10 cellular contexts compared by ENCODE assay signal in the genomic region with DNA sequence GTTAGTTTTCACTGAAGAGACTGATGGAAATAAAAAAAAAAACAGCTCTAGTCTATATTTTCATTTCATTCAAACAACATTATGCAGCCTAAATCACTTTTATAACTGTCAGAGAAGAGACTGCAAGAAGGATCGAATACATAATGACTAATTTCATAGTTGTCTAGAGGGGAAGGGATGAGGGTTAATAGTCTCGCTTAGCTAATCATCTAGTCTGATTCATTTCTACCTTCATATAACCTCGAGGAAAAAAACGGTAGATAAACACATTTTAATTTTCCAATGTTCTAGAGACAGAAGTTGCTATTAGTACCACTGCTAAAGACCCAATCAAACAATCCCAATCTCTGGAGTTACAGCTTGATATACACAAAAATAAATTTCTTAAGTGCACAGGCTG. TPM values are rescaled to one million over a fixed set of nuclear protein-coding genes. Genes with fewer than 3 reads are reported as not detected.
DNase-seq lines count a peak whose midpoint lies in the region; ATAC-seq, FAIRE-seq and TF ChIP-seq lines count a peak whose summit lies in the region.
"Had no signal": no experiment of that assay in that cellular context is flagged by ENCODE, and none has a peak within 500 bp of the region (broad histone marks: within the 10 kb centered on the region; RNA-seq: fewer than 3 reads in every experiment).

No MANE protein-coding gene starts in this region.

- intact Hi-C loops in natural killer cell (cut with micrococcal nuclease), result no loop called here
- intact Hi-C loops in uterus (cut with DNase I; ENCODE audit: low total_unique reads), result loop anchor here (10.0 kb wide), 1 partner anchor 139 kb away; no protein-coding TSS in a partner anchor

- FAIRE-seq in urothelium cell line (lab: Jason Lieb, UNC), result no peak

- H3K4me1 Mint-ChIP-seq in natural killer cell (peaks cover 44 to 49% of the 10 kb centered on the region in 2 donors), type B pancreatic cell (ENCODE audit: unreplicated experiment) (peaks cover 27% of the 10 kb centered on the region)
- H3K4me1 Mint-ChIP-seq in natural killer cell treated with Interleukin-12 subunit alpha and Interleukin-12 subunit beta and Interleukin-15 and Interleukin-18, amount 100 ng/mL, for 72 hours (ENCODE audit: low read depth in 2 of 2), result peaks cover 33 to 40% of the 10 kb centered on the region in 2 donors
- H3K4me1 Mint-ChIP-seq in activated CD4-positive, alpha-beta memory T cell treated with anti-CD3 and anti-CD28 coated beads, Interleukin-2, amount 10 ng/mL, durations not matched to agents 7 days and 5 days, result peaks cover 46% of the 10 kb centered on the region

- H3K9me3 Mint-ChIP-seq in natural killer cell, result no peaks in the 10 kb centered on the region
- H3K9me3 Mint-ChIP-seq in natural killer cell treated with Interleukin-12 subunit alpha and Interleukin-12 subunit beta and Interleukin-15 and Interleukin-18, amount 100 ng/mL, for 72 hours, result no peaks in the 10 kb centered on the region
- no peaks in the 10 kb centered on the region for H3K9me3 Mint-ChIP-seq in activated CD4-positive, alpha-beta memory T cell treated with anti-CD3 and anti-CD28 coated beads, Interleukin-2, amount 10 ng/mL, durations not matched to agents 7 days and 5 days
- no peaks in the 10 kb centered on the region for H3K9me3 Mint-ChIP-seq in type B pancreatic cell

- H3K79me2 ChIP-seq in hepatocyte, result peaks cover 89% of the 10 kb centered on the region

- H3K9me3 ChIP-seq in hepatocyte (ENCODE audit: low read depth) (no peaks in the 10 kb centered on the region), uterus (no peaks in the 10 kb centered on the region)

- TF ChIP-seq POLR2A in uterus (IDR thresholded peaks at IDR 0.05), result no peak

- no peak for TF ChIP-seq CTCF in natural killer cell (IDR thresholded peaks at IDR 0.05)
- TF ChIP-seq CTCF in hepatocyte (IDR thresholded peaks at IDR 0.05; ENCODE audit: poor library complexity), result no peak
- TF ChIP-seq CTCF in type B pancreatic cell (conservative IDR thresholded peaks at IDR 0.05), result no peak
- no peak for TF ChIP-seq CTCF in uterus (IDR thresholded peaks at IDR 0.05)

- peaks cover 15% of the 10 kb centered on the region for H3K4me1 ChIP-seq in hepatocyte (ENCODE audit: insufficient read depth)
- peaks cover 0 to 5% of the 10 kb centered on the region in 2 donors for H3K4me1 ChIP-seq in uterus

- H3K9me2 ChIP-seq in hepatocyte (replicated peaks; ENCODE audit: insufficient read depth), result no peaks in the 10 kb centered on the region

- H3K36me3 ChIP-seq in hepatocyte (replicated peaks; ENCODE audit: insufficient read depth, low read depth) (no peaks in the 10 kb centered on the region), uterus (no peaks in the 10 kb centered on the region)

- H3K27ac Mint-ChIP-seq in natural killer cell, result no peak overlapping the region
- peak overlapping the region in 1 of 2 donors; percentile 73 for H3K27ac Mint-ChIP-seq in natural killer cell treated with Interleukin-12 subunit alpha and Interleukin-12 subunit beta and Interleukin-15 and Interleukin-18, amount 100 ng/mL, for 72 hours
- H3K27ac Mint-ChIP-seq in activated CD4-positive, alpha-beta memory T cell treated with anti-CD3 and anti-CD28 coated beads, Interleukin-2, amount 10 ng/mL, durations not matched to agents 7 days and 5 days, result peak overlapping the region; percentile 40
- peak overlapping the region; percentile 79 for H3K27ac Mint-ChIP-seq in type B pancreatic cell

- H3K4me3 ChIP-seq in hepatocyte, result peak overlapping the region; percentile 65
- peak overlapping the region in 1 of 2 donors; percentile 71 for H3K4me3 ChIP-seq in uterus

- POLR2A ChIA-PET in activated CD4-positive, alpha-beta memory T cell treated with anti-CD3 and anti-CD28 coated beads, Interleukin-2, amount 10 ng/mL, durations not matched to agents 7 days and 5 days (lab: Charles Lee), result interaction anchor here (0.7 to 20.5 kb wide), 12 partner anchors 9 to 292 kb away, joined by 3 to 671 read pairs (median 4); a partner anchor contains a TSS

- no peaks in the 10 kb centered on the region for H3K36me3 Mint-ChIP-seq in natural killer cell
- H3K36me3 Mint-ChIP-seq in natural killer cell treated with Interleukin-12 subunit alpha and Interleukin-12 subunit beta and Interleukin-15 and Interleukin-18, amount 100 ng/mL, for 72 hours, result peaks cover 19% of the 10 kb centered on the region
- H3K36me3 Mint-ChIP-seq in activated CD4-positive, alpha-beta memory T cell treated with anti-CD3 and anti-CD28 coated beads, Interleukin-2, amount 10 ng/mL, durations not matched to agents 7 days and 5 days (ENCODE audit: low read depth), result peaks cover 48% of the 10 kb centered on the region
- peaks cover 33% of the 10 kb centered on the region for H3K36me3 Mint-ChIP-seq in type B pancreatic cell

- 67% methylated on average over 4 of the region's 4 CpGs for WGBS in hepatocyte (ENCODE audit: low lambda C conversion rate, missing lambda C conversion rate)

- H3K27me3 Mint-ChIP-seq in natural killer cell (ENCODE audit: low read depth in 2 of 2) (no peaks in the 10 kb centered on the region), type B pancreatic cell (no peaks in the 10 kb centered on the region)
- H3K27me3 Mint-ChIP-seq in natural killer cell treated with Interleukin-12 subunit alpha and Interleukin-12 subunit beta and Interleukin-15 and Interleukin-18, amount 100 ng/mL, for 72 hours, result no peaks in the 10 kb centered on the region
- H3K27me3 Mint-ChIP-seq in activated CD4-positive, alpha-beta memory T cell treated with anti-CD3 and anti-CD28 coated beads, Interleukin-2, amount 10 ng/mL, durations not matched to agents 7 days and 5 days, result no peaks in the 10 kb centered on the region

- H3K27ac ChIP-seq in hepatocyte (no peak overlapping the region), uterus (peak overlapping the region in 1 of 2 donors; percentile 37)

- H3K27me3 ChIP-seq in hepatocyte (no peaks in the 10 kb centered on the region), uterus (no peaks in the 10 kb centered on the region)

- H3K4me3 Mint-ChIP-seq in natural killer cell (peak overlapping the region; percentile 80), type B pancreatic cell (peak overlapping the region; percentile 85)
- H3K4me3 Mint-ChIP-seq in natural killer cell treated with Interleukin-12 subunit alpha and Interleukin-12 subunit beta and Interleukin-15 and Interleukin-18, amount 100 ng/mL, for 72 hours, result no peak overlapping the region
- no peak overlapping the region for H3K4me3 Mint-ChIP-seq in activated CD4-positive, alpha-beta memory T cell treated with anti-CD3 and anti-CD28 coated beads, Interleukin-2, amount 10 ng/mL, durations not matched to agents 7 days and 5 days

- DNase-seq in natural killer cell, result no peak
- no peak for DNase-seq in natural killer cell treated with Interleukin-12 subunit alpha and Interleukin-12 subunit beta and Interleukin-15 and Interleukin-18, amount 100 ng/mL, for 72 hours (ENCODE audit: low spot score)
- no peak for DNase-seq in activated CD4-positive, alpha-beta memory T cell treated with anti-CD3 and anti-CD28 coated beads, Interleukin-2, amount 10 ng/mL, durations not matched to agents 7 days and 5 days
- no peak for DNase-seq in hepatocyte (ENCODE audit: low spot score)
- no peak for DNase-seq in type B pancreatic cell (ENCODE audit: extremely low spot score, unreplicated experiment)
- no peak for DNase-seq in urothelium cell line (ENCODE audit: low spot score)
- DNase-seq in uterus, result no peak
- DNase-seq: NCI-H69, nucleus accumbens had no signal

- peak overlapping the region; percentile 76 for H3K4me2 ChIP-seq in hepatocyte

- peaks cover 76% of the 10 kb centered on the region for H4K20me1 ChIP-seq in hepatocyte (ENCODE audit: insufficient read depth, poor library complexity, severe bottlenecking)

- CTCF ChIA-PET in activated CD4-positive, alpha-beta memory T cell treated with anti-CD3 and anti-CD28 coated beads, Interleukin-2, amount 10 ng/mL, durations not matched to agents 7 days and 5 days (lab: Charles Lee), result interaction anchor here (1.0 to 1.9 kb wide), 2 partner anchors 9 to 139 kb away, joined by 3 to 9 read pairs; no protein-coding TSS in a partner anchor

- no peak overlapping the region for H2AFZ ChIP-seq in hepatocyte

- ATAC-seq in natural killer cell (no peak), GM18858 (IDR thresholded peaks at IDR 0.05; ENCODE audit: unreplicated experiment) (no peak)
- no peak for ATAC-seq in natural killer cell treated with Interleukin-12 subunit alpha and Interleukin-12 subunit beta and Interleukin-15 and Interleukin-18, amount 100 ng/mL, for 72 hours

RNA-seq across cellular contexts. Expression of a gene that starts 3.5 kb away (rescaled TPM):
- 100 to 1,000 TPM; 247 to 285 (median 249) TPM for total RNA-seq in natural killer cell
- total RNA-seq in natural killer cell treated with Interleukin-12 subunit alpha and Interleukin-12 subunit beta and Interleukin-15 and Interleukin-18, amount 100 ng/mL, for 72 hours, result 100 to 1,000 TPM; 181 to 204 TPM
- total RNA-seq in activated CD4-positive, alpha-beta memory T cell treated with anti-CD3 and anti-CD28 coated beads, Interleukin-2, amount 10 ng/mL, durations not matched to agents 7 days and 5 days, result 100 to 1,000 TPM; 182 to 185 TPM
- total RNA-seq in hepatocyte, result 145 and 151 TPM in 2 replicates
- 64.0 and 73.0 TPM in 2 replicates for polyA plus RNA-seq in hepatocyte
- total RNA-seq in type B pancreatic cell (ENCODE audit: low replicate concordance), result 123 and 220 TPM in 2 replicates
- 100 to 1,000 TPM in 2 of 4 donors, 10 to 100 TPM in 2; 40.6 to 300 (median 116) TPM for total RNA-seq in uterus

RNA-seq across cellular contexts. Expression of a gene that starts 29.4 kb away (rescaled TPM):
- total RNA-seq in natural killer cell (10 to 100 TPM; 26.8 to 30.7 (median 28.2) TPM), hepatocyte (36.5 and 48.0 TPM in 2 replicates), type B pancreatic cell (ENCODE audit: low replicate concordance) (20.9 and 27.7 TPM in 2 replicates), uterus (10 to 100 TPM; 38.0 to 70.9 (median 59.1) TPM)
- 10 to 100 TPM in 1 of 2 donors, 1 to 10 TPM in 1; 8.9 to 13.2 TPM for total RNA-seq in natural killer cell treated with Interleukin-12 subunit alpha and Interleukin-12 subunit beta and Interleukin-15 and Interleukin-18, amount 100 ng/mL, for 72 hours
- total RNA-seq in activated CD4-positive, alpha-beta memory T cell treated with anti-CD3 and anti-CD28 coated beads, Interleukin-2, amount 10 ng/mL, durations not matched to agents 7 days and 5 days, result 10 to 100 TPM; 12.9 to 16.2 TPM
- polyA plus RNA-seq in hepatocyte, result 22.7 and 29.5 TPM in 2 replicates

Comparison
In these comparisons a context has a peak if more than half of its experiments do, and no peak if none do; other contexts are left out.
1. H3K4me3 Mint-ChIP-seq: peak in natural killer cell (single experiment) and type B pancreatic cell (single experiment); none in natural killer cell treated with Interleukin-12 subunit alpha and Interleukin-12 subunit beta and Interleukin-15 and Interleukin-18, amount 100 ng/mL, for 72 hours (single experiment) and activated CD4-positive, alpha-beta memory T cell treated with anti-CD3 and anti-CD28 coated beads, Interleukin-2, amount 10 ng/mL, durations not matched to agents 7 days and 5 days (single experiment).
2. H3K27ac Mint-ChIP-seq: peak in activated CD4-positive, alpha-beta memory T cell treated with anti-CD3 and anti-CD28 coated beads, Interleukin-2, amount 10 ng/mL, durations not matched to agents 7 days and 5 days (single experiment) and type B pancreatic cell (single experiment); none in natural killer cell (0 of 2).